3 cellular contexts compared by ENCODE assay signal in genomic region chr16:23969468-23970297, GRCh38.
TF ChIP-seq lines count a peak whose summit lies in the region.

No MANE protein-coding gene starts in this region.

TF ChIP-seq in HepG2, 621 proteins besides CTCF, POLR2A, EP300 and RAD21:
- TF ChIP-seq CREB1 (IDR thresholded peaks at IDR 0.05) (peak; percentile 90), CREB1 (CRISPR knock-in tag; IDR thresholded peaks at IDR 0.05) (no peak), AHDC1 (CRISPR knock-in tag; IDR thresholded peaks at IDR 0.05; ENCODE audit: borderline replicate concordance) (no peak)

TF ChIP-seq in K562, 482 proteins besides CTCF, POLR2A, EP300 and RAD21:
- TF ChIP-seq CBX2 (IDR thresholded peaks at IDR 0.05; ENCODE audit: insufficient read depth, low read length, poor library complexity, severe bottlenecking) (no peak), CREBBP (IDR thresholded peaks at IDR 0.05; ENCODE audit: low read depth, low read length) (peak; percentile 92)

TF ChIP-seq in neural cell, 6 proteins besides CTCF, POLR2A, EP300 and RAD21:
- TF ChIP-seq EZH2 (IDR thresholded peaks at IDR 0.05; ENCODE audit: borderline replicate concordance, insufficient read depth, low read length, poor library complexity, severe bottlenecking) (no peak), MXI1 (conservative IDR thresholded peaks at IDR 0.05; ENCODE audit: poor library complexity, severe bottlenecking) (peak; percentile 57), REST (IDR thresholded peaks at IDR 0.05; ENCODE audit: borderline replicate concordance) (peak; percentile 40), POLR2AphosphoS5 (IDR thresholded peaks at IDR 0.05) (peak; percentile 71)
